19 cellular contexts compared by ENCODE assay signal in the genomic region with DNA sequence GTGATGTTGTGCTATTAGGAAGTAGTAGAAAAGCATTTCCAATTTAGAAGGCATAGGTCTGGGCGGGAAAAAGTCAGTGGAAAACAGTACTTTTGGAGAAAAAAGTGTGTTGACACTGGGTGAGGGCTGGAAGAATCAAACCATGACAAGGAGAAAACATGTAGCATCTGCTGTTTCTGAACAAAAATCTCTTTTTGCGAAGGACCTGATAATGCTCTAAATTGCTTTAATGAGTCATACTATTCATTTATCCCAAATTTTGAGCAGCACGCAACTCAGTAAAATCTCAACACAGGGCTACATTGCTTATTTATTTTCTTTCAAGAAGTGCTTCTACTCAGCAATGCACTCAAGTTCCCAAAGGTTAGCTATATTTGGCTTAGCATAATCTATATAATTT.
"Had no signal": no experiment of that assay in that cellular context is flagged by ENCODE, and none has a peak within 500 bp of the region (broad histone marks: within the 10 kb centered on the region; RNA-seq: fewer than 3 reads in every experiment).

No MANE protein-coding gene starts in this region.

- H3K4me1 ChIP-seq: left lung, lower lobe of right lung, neural progenitor cell, parathyroid adenoma, sigmoid colon, spleen, testis had no signal

- H3K27ac ChIP-seq: coronary artery, left lung, lower lobe of right lung, neural progenitor cell, parathyroid adenoma, sigmoid colon, spleen, testis, tibial artery had no signal

- H3K9me3 ChIP-seq: left lung, lower lobe of right lung, sigmoid colon, spleen, testis, tibial artery had no signal

- H2AFZ ChIP-seq: neural progenitor cell, parathyroid adenoma had no signal

- H3K4me3 ChIP-seq: coronary artery, left lung, lower lobe of right lung, neural progenitor cell, sigmoid colon, spleen, testis, tibial artery had no signal

- H3K4me2 ChIP-seq: neural progenitor cell had no signal

- DNase-seq: dermis blood vessel endothelial cell; effector memory CD4-positive, alpha-beta T cell; hippocampal formation; left cardiac atrium; left lung; lower lobe of right lung; naive B cell; sigmoid colon; spleen; stimulated activated CD4-positive, alpha-beta T cell treated with anti-CD3 and anti-CD28 coated beads, Interleukin-4, amount 100 ng/mL, for 4 hours; stimulated activated naive CD8-positive, alpha-beta T cell treated with anti-CD3 and anti-CD28 coated beads, Interleukin-15, Interleukin-2, amounts not matched to agents 100 U/mL and 50 U/mL, for 24 hours; substantia nigra; testis; tibial artery had no signal

- ATAC-seq: left lung; lower lobe of right lung; natural killer cell treated with Interleukin-12 subunit alpha and Interleukin-12 subunit beta and Interleukin-15 and Interleukin-18, amount 100 ng/mL, for 72 hours; stimulated activated memory B cell treated with anti-CD40 and anti-IgM and Interleukin-4, amounts not matched to agents 10 μg/mL and 1 μg/mL and 100 μg/mL, for 72 hours; stimulated activated naive CD8-positive, alpha-beta T cell treated with anti-CD3 and anti-CD28 coated beads, Interleukin-15, Interleukin-2, amounts not matched to agents 100 U/mL and 50 U/mL, for 24 hours had no signal

- H3K9ac ChIP-seq: neural progenitor cell, parathyroid adenoma had no signal

- H3K27me3 ChIP-seq: left lung, neural progenitor cell, sigmoid colon, spleen, testis, tibial artery had no signal

- H3K36me3 ChIP-seq: left lung, lower lobe of right lung, neural progenitor cell, sigmoid colon, spleen, tibial artery had no signal

- H3K79me2 ChIP-seq: parathyroid adenoma had no signal
